In the genomic region with DNA sequence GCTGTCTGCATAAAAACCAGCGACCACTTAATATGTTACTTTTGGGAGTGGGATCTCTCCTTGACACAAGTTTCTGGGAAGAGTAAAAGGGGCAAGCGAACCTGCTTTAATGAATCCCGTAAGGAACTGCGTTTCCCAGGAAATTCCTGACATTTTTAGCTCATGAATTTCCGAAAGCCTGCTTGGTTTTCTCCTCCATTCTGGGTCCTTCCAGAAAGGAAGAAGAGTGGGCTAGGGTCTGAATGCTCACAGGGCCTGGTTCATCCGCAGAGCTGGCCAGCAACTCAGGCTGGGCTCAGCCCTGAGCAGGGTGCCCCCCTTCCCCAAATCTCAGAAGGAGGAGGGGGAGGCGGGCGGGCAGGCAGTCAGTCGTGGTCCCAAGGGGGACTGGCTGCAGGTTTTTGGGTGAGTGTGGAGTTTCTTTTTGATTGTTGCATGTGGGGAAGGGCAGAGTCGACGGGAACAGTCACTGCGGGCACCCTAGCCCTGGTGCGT, we compare ENCODE assay signal across 8 cellular contexts. TPM values are rescaled to one million over a fixed set of nuclear protein-coding genes. Genes with fewer than 3 reads are reported as not detected.
A peak's percentile ranks its signal among the peaks of the same experiment; 100 is the strongest.
DNase-seq lines count a peak whose midpoint lies in the region; ATAC-seq and TF ChIP-seq lines count a peak whose summit lies in the region.

No MANE protein-coding gene starts in this region.

- no peak overlapping the region for H3K9ac ChIP-seq in rectal smooth muscle tissue (ENCODE audit: low read length)

- peak; percentile 75 for DNase-seq in EH (ENCODE audit: low read depth)
- no peak for DNase-seq in Panc1 (ENCODE audit: low read depth, low spot score)
- DNase-seq in kidney glomerular epithelial cell (lab: John Stamatoyannopoulos, UW) = no peak
- no peak for DNase-seq in epidermal melanocyte (ENCODE audit: insufficient read length, low spot score)

- in situ Hi-C loops in Panc1 (cut with HindIII; ENCODE audit: low pct_unique_long_range_greater_than_20kb, low sequenced_read_pairs) = no loop called here

- H3K27me3 ChIP-seq in Panc1 (ENCODE audit: control insufficient read depth, insufficient read depth, low read length) = no peaks in the 10 kb centered on the region
- H3K27me3 ChIP-seq in esophagus (ENCODE audit: control insufficient read depth in 1 of 2, insufficient read depth in 2 of 2, low read length in 2 of 2) = no peaks in the 10 kb centered on the region
- H3K27me3 ChIP-seq in rectal smooth muscle tissue (ENCODE audit: control insufficient read depth, insufficient read depth, low read length) = no peaks in the 10 kb centered on the region

- H3K4me1 ChIP-seq in Panc1 (ENCODE audit: control insufficient read depth, insufficient read depth, low read length) = peaks cover 52% of the 10 kb centered on the region
- peaks cover 3 to 4% of the 10 kb centered on the region in 2 donors for H3K4me1 ChIP-seq in esophagus (ENCODE audit: control insufficient read depth in 2 of 2, insufficient read depth in 2 of 2, low read length in 1 of 2)
- H3K4me1 ChIP-seq in rectal smooth muscle tissue (ENCODE audit: control insufficient read depth, insufficient read depth, low read length) = peaks cover 12% of the 10 kb centered on the region

- H3K36me3 ChIP-seq in Panc1 (ENCODE audit: control insufficient read depth, insufficient read depth, low read length) = peaks cover 3% of the 10 kb centered on the region; the same call in 1 of the 2 replicates
- H3K36me3 ChIP-seq in esophagus (ENCODE audit: control insufficient read depth in 2 of 2, insufficient read depth in 2 of 2, low read length in 1 of 2) = no peaks in the 10 kb centered on the region
- H3K36me3 ChIP-seq in rectal smooth muscle tissue (ENCODE audit: control insufficient read depth, insufficient read depth, low read length) = no peaks in the 10 kb centered on the region

- intact Hi-C loops in Panc1 (cut with micrococcal nuclease; ENCODE audit: unreplicated experiment) = loop anchor here (5.0 kb wide), 1 partner anchor 75 kb away; no protein-coding TSS in a partner anchor

- TF ChIP-seq CTCF in Panc1 (IDR thresholded peaks at IDR 0.05) = no peak

- POLR2A ChIA-PET in Panc1 (lab: Charles Lee) = interaction anchor here (0.7 kb wide), 1 partner anchor 219 kb away, joined by 10 read pairs; no protein-coding TSS in a partner anchor

- peak; percentile 1; the same call in 1 of the 2 replicates for ATAC-seq in Panc1
- ATAC-seq in GM21737 (IDR thresholded peaks at IDR 0.05; ENCODE audit: unreplicated experiment) = no peak
- ATAC-seq in GM21526 (IDR thresholded peaks at IDR 0.05; ENCODE audit: low FRiP score, unreplicated experiment) = no peak

- H3K27ac ChIP-seq in Panc1 (ENCODE audit: low read length) (peak overlapping the region; percentile 96), esophagus (ENCODE audit: low read depth in 2 of 2, low read length in 1 of 2) (peak overlapping the region in 1 of 2 donors; percentile 7), rectal smooth muscle tissue (ENCODE audit: low read depth, low read length) (peak overlapping the region; percentile 90)

- 29 to 31% methylated on average over 12 to 13 of the region's 13 CpGs for WGBS in esophagus, 2 donors

- H3K9me3 ChIP-seq in Panc1 (ENCODE audit: control insufficient read depth, insufficient read depth, low read depth, low read length) (no peaks in the 10 kb centered on the region), esophagus (ENCODE audit: control insufficient read depth in 2 of 2, insufficient read depth in 1 of 2, low read depth in 1 of 2, low read length in 1 of 2) (no peaks in the 10 kb centered on the region)

- H3K4me3 ChIP-seq in Panc1 (ENCODE audit: low read depth in 2 of 2, low read length in 2 of 2) = peak overlapping the region; percentile 72 to 93
- peak overlapping the region; percentile 86 to 90 for H3K4me3 ChIP-seq in esophagus (ENCODE audit: low read depth in 1 of 2, low read length in 2 of 2)
- peak overlapping the region; percentile 86 for H3K4me3 ChIP-seq in rectal smooth muscle tissue (ENCODE audit: low read length)

- no TSS peak for BruUV-seq in Panc1 (replicated peaks; lab: Mats Ljungman, UMichigan)

- CTCF ChIA-PET in Panc1 (lab: Charles Lee) = interaction anchor here (0.7 to 1.0 kb wide), 4 partner anchors 32 to 322 kb away, joined by 3 to 7 read pairs (median 4); no protein-coding TSS in a partner anchor

RNA-seq across cellular contexts. Expression of a gene that starts 1.2 kb away (rescaled TPM):
- total RNA-seq in Panc1 (2021; ENCODE audit: unreplicated experiment) = 16.9 TPM
- polyA plus RNA-seq in Panc1 (2012; ENCODE audit: insufficient read length) = 32.8 TPM
- 1 to 10 TPM; 2.7 to 3.4 TPM for polyA plus RNA-seq in esophagus

RNA-seq across cellular contexts. Expression of a gene that starts 13.0 kb away (rescaled TPM):
- 7.7 TPM for total RNA-seq in Panc1 (2021; ENCODE audit: unreplicated experiment)
- 3.6 TPM for polyA plus RNA-seq in Panc1 (2012; ENCODE audit: insufficient read length)
- 1 to 10 TPM; 2.3 to 3.8 TPM for polyA plus RNA-seq in esophagus
